Comparison of ENCODE assay signal across 8 cellular contexts in the genomic region with DNA sequence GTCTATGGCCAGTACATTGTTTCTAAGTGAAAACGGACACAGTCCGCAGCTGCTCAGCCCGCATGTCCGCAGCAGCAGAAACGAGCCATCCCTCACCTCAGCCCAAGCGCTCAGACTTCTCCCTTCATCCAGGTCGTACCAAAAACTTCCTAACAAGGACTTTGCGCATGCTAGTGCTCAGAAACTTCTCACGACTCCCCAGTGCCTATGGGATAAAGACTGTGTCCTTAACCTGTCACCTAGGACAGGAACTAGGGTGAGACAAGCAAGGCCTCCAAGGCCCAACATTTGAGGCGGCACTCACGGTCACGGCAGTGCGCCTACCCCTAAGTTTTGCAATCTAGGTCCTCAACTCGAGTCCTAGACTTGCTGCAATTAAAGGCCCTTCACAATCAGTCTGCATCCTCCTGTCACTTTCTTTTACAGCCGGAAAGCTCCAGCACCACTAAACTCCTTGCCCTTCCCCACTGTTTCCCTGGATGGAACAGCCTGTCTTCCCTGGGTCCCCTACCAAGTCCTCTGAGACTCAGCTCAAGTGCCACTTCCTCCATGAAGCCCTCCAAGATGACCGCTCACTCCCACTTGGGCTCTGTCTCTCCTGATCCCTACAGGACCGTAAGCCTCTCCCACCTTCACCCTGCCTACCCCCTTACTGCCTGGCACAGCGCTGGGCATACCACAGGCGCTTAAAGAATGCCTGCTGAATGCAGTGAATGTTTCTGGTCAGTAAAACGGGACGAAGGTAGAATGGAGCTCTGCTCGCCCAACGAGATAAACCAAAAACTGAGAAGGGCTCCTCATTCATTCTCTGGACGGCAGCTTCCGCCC. TPM values are rescaled to one million over a fixed set of nuclear protein-coding genes. Genes with fewer than 3 reads are reported as not detected.
DNase-seq lines count a peak whose midpoint lies in the region; ATAC-seq lines count a peak whose summit lies in the region.

No MANE protein-coding gene starts in this region.

- H3K9me3 ChIP-seq in CD4-positive, CD25-positive, alpha-beta regulatory T cell (ENCODE audit: control insufficient read depth in 2 of 2, low read length in 2 of 2) = no peaks in the 10 kb centered on the region
- no peaks in the 10 kb centered on the region for H3K9me3 ChIP-seq in iPS-18a (ENCODE audit: control insufficient read depth, low read depth, low read length)

- no peaks in the 10 kb centered on the region for H3K36me3 Mint-ChIP-seq in CD4-positive, CD25-positive, alpha-beta regulatory T cell
- H3K36me3 Mint-ChIP-seq in activated T-helper 1 cell treated with anti-CD3 and anti-CD28 coated beads, Interleukin-12 subunit alpha, Interleukin-12 subunit beta, Interleukin-2, Interleukin-4 antibody, amounts not matched to agents 30 ng/mL and 10 ng/mL and 1 ng/mL, durations not matched to agents 14 hours and 24 hours and 36 hours (ENCODE audit: low read depth) = peaks cover 15% of the 10 kb centered on the region
- no peaks in the 10 kb centered on the region for H3K36me3 Mint-ChIP-seq in stimulated activated effector memory CD8-positive, alpha-beta T cell treated with anti-CD3 and anti-CD28 coated beads, Interleukin-12 subunit alpha, Interleukin-12 subunit beta, amount 100 ng/mL, for 72 hours

- ATAC-seq in CD4-positive, CD25-positive, alpha-beta regulatory T cell (ENCODE audit: low read depth in 2 of 2) = no peak
- ATAC-seq in stimulated activated effector memory CD8-positive, alpha-beta T cell treated with anti-CD3 and anti-CD28 coated beads, Interleukin-12 subunit alpha, Interleukin-12 subunit beta, amount 100 ng/mL, for 72 hours = no peak

- peak overlapping the region; percentile 79 for H3K4me3 ChIP-seq in CD4-positive, CD25-positive, alpha-beta regulatory T cell (ENCODE audit: low read depth, low read length)
- H3K4me3 ChIP-seq in iPS-18a (ENCODE audit: low read length) = peak overlapping the region; percentile 81

- peak overlapping the region; percentile 77 for H3K27ac ChIP-seq in CD4-positive, CD25-positive, alpha-beta regulatory T cell (ENCODE audit: insufficient read depth, low read length, poor library complexity, severe bottlenecking)
- no peak overlapping the region for H3K27ac ChIP-seq in iPS-18a (ENCODE audit: low read length)

- H3K4me1 Mint-ChIP-seq in CD4-positive, CD25-positive, alpha-beta regulatory T cell = peaks cover 7 to 42% (median 30%) of the 10 kb centered on the region in 4 donors
- peaks cover 43% of the 10 kb centered on the region for H3K4me1 Mint-ChIP-seq in activated T-helper 1 cell treated with anti-CD3 and anti-CD28 coated beads, Interleukin-12 subunit alpha, Interleukin-12 subunit beta, Interleukin-2, Interleukin-4 antibody, amounts not matched to agents 30 ng/mL and 10 ng/mL and 1 ng/mL, durations not matched to agents 14 hours and 24 hours and 36 hours (ENCODE audit: low read depth)
- peaks cover 43% of the 10 kb centered on the region for H3K4me1 Mint-ChIP-seq in stimulated activated effector memory CD8-positive, alpha-beta T cell treated with anti-CD3 and anti-CD28 coated beads, Interleukin-12 subunit alpha, Interleukin-12 subunit beta, amount 100 ng/mL, for 72 hours

- no peaks in the 10 kb centered on the region for H3K36me3 ChIP-seq in CD4-positive, CD25-positive, alpha-beta regulatory T cell (ENCODE audit: control insufficient read depth, insufficient read depth, low read length)
- H3K36me3 ChIP-seq in iPS-18a (ENCODE audit: control insufficient read depth, low read depth, low read length) = no peaks in the 10 kb centered on the region

- no peaks in the 10 kb centered on the region for H3K9me3 Mint-ChIP-seq in CD4-positive, CD25-positive, alpha-beta regulatory T cell
- no peaks in the 10 kb centered on the region for H3K9me3 Mint-ChIP-seq in activated T-helper 1 cell treated with anti-CD3 and anti-CD28 coated beads, Interleukin-12 subunit alpha, Interleukin-12 subunit beta, Interleukin-2, Interleukin-4 antibody, amounts not matched to agents 30 ng/mL and 10 ng/mL and 1 ng/mL, durations not matched to agents 14 hours and 24 hours and 36 hours
- no peaks in the 10 kb centered on the region for H3K9me3 Mint-ChIP-seq in stimulated activated effector memory CD8-positive, alpha-beta T cell treated with anti-CD3 and anti-CD28 coated beads, Interleukin-12 subunit alpha, Interleukin-12 subunit beta, amount 100 ng/mL, for 72 hours

- DNase-seq in CD4-positive, CD25-positive, alpha-beta regulatory T cell = peak in 1 of 3 donors; percentile 18
- DNase-seq in HS-27A (ENCODE audit: low read depth) (peak; percentile 27), GM19238 (ENCODE audit: insufficient read length, low spot score) (no peak), activated gamma-delta T cell (lab: John Stamatoyannopoulos, UW) (no peak), NCI-H2107 (lab: John Stamatoyannopoulos, UW) (no peak)
- no peak for DNase-seq in activated T-helper 1 cell treated with anti-CD3 and anti-CD28 coated beads, Interleukin-12 subunit alpha, Interleukin-12 subunit beta, Interleukin-2, Interleukin-4 antibody, amounts not matched to agents 30 ng/mL and 10 ng/mL and 1 ng/mL, durations not matched to agents 14 hours and 24 hours and 36 hours (ENCODE audit: low spot score)
- peak in 1 of 2 donors; percentile 55 for DNase-seq in stimulated activated effector memory CD8-positive, alpha-beta T cell treated with anti-CD3 and anti-CD28 coated beads, Interleukin-12 subunit alpha, Interleukin-12 subunit beta, amount 100 ng/mL, for 72 hours (ENCODE audit: low spot score in 2 of 2)

- intact Hi-C loops in activated T-helper 1 cell treated with anti-CD3 and anti-CD28 coated beads, Interleukin-12 subunit alpha, Interleukin-12 subunit beta, Interleukin-2, Interleukin-4 antibody, amounts not matched to agents 30 ng/mL and 10 ng/mL and 1 ng/mL, durations not matched to agents 14 hours and 24 hours and 36 hours (cut with micrococcal nuclease) = loop anchor here (2.0 kb wide), 2 partner anchors 20 to 932 kb away; partner anchors contain the start of gene GLCE

- peak overlapping the region; percentile 43 to 89 (median 78) for H3K27ac Mint-ChIP-seq in CD4-positive, CD25-positive, alpha-beta regulatory T cell
- H3K27ac Mint-ChIP-seq in activated T-helper 1 cell treated with anti-CD3 and anti-CD28 coated beads, Interleukin-12 subunit alpha, Interleukin-12 subunit beta, Interleukin-2, Interleukin-4 antibody, amounts not matched to agents 30 ng/mL and 10 ng/mL and 1 ng/mL, durations not matched to agents 14 hours and 24 hours and 36 hours = peak overlapping the region; percentile 83
- H3K27ac Mint-ChIP-seq in stimulated activated effector memory CD8-positive, alpha-beta T cell treated with anti-CD3 and anti-CD28 coated beads, Interleukin-12 subunit alpha, Interleukin-12 subunit beta, amount 100 ng/mL, for 72 hours = peak overlapping the region; percentile 97

- peak overlapping the region; percentile 89 for H3K9ac ChIP-seq in iPS-18a (ENCODE audit: low read length)

- peaks cover 24% of the 10 kb centered on the region for H3K4me1 ChIP-seq in CD4-positive, CD25-positive, alpha-beta regulatory T cell (ENCODE audit: control insufficient read depth, insufficient read depth, low read length, poor library complexity, severe bottlenecking)
- H3K4me1 ChIP-seq in iPS-18a (ENCODE audit: control insufficient read depth, low read depth, low read length) = peaks cover 13% of the 10 kb centered on the region

- no peaks in the 10 kb centered on the region for H3K27me3 ChIP-seq in CD4-positive, CD25-positive, alpha-beta regulatory T cell (ENCODE audit: control insufficient read depth, insufficient read depth, low read length)
- H3K27me3 ChIP-seq in iPS-18a (ENCODE audit: control insufficient read depth, insufficient read depth, low read length) = peaks cover 6% of the 10 kb centered on the region

- no peaks in the 10 kb centered on the region for H3K27me3 Mint-ChIP-seq in CD4-positive, CD25-positive, alpha-beta regulatory T cell
- H3K27me3 Mint-ChIP-seq in activated T-helper 1 cell treated with anti-CD3 and anti-CD28 coated beads, Interleukin-12 subunit alpha, Interleukin-12 subunit beta, Interleukin-2, Interleukin-4 antibody, amounts not matched to agents 30 ng/mL and 10 ng/mL and 1 ng/mL, durations not matched to agents 14 hours and 24 hours and 36 hours (ENCODE audit: insufficient read depth) = no peaks in the 10 kb centered on the region

- H3K4me3 Mint-ChIP-seq in CD4-positive, CD25-positive, alpha-beta regulatory T cell = peak overlapping the region; percentile 88 to 95 (median 92)
- H3K4me3 Mint-ChIP-seq in activated T-helper 1 cell treated with anti-CD3 and anti-CD28 coated beads, Interleukin-12 subunit alpha, Interleukin-12 subunit beta, Interleukin-2, Interleukin-4 antibody, amounts not matched to agents 30 ng/mL and 10 ng/mL and 1 ng/mL, durations not matched to agents 14 hours and 24 hours and 36 hours = peak overlapping the region; percentile 87
- peak overlapping the region; percentile 96 for H3K4me3 Mint-ChIP-seq in stimulated activated effector memory CD8-positive, alpha-beta T cell treated with anti-CD3 and anti-CD28 coated beads, Interleukin-12 subunit alpha, Interleukin-12 subunit beta, amount 100 ng/mL, for 72 hours

RNA-seq across cellular contexts. Expression of gene CLN6, which starts 1.2 kb away (rescaled TPM):
- total RNA-seq in CD4-positive, CD25-positive, alpha-beta regulatory T cell = 14.2 TPM
- 1 to 10 TPM; 1.4 to 1.9 (median 1.5) TPM for polyA plus RNA-seq in CD4-positive, CD25-positive, alpha-beta regulatory T cell
- total RNA-seq in activated T-helper 1 cell treated with anti-CD3 and anti-CD28 coated beads, Interleukin-12 subunit alpha, Interleukin-12 subunit beta, Interleukin-2, Interleukin-4 antibody, amounts not matched to agents 30 ng/mL and 10 ng/mL and 1 ng/mL, durations not matched to agents 14 hours and 24 hours and 36 hours = 95.3 and 98.3 TPM in 2 replicates

RNA-seq across cellular contexts. Expression of gene CALML4, which starts 23.2 kb away (rescaled TPM):
- 3.2 TPM for total RNA-seq in CD4-positive, CD25-positive, alpha-beta regulatory T cell
- 1 to 10 TPM in 1 of 4 donors, under 1 TPM in 3; 0.17 to 1.4 (median 0.51) TPM for polyA plus RNA-seq in CD4-positive, CD25-positive, alpha-beta regulatory T cell
- total RNA-seq in activated T-helper 1 cell treated with anti-CD3 and anti-CD28 coated beads, Interleukin-12 subunit alpha, Interleukin-12 subunit beta, Interleukin-2, Interleukin-4 antibody, amounts not matched to agents 30 ng/mL and 10 ng/mL and 1 ng/mL, durations not matched to agents 14 hours and 24 hours and 36 hours = 12.1 and 13.1 TPM in 2 replicates

RNA-seq across cellular contexts. Expression of gene FEM1B, which starts 49.2 kb away (rescaled TPM):
- 55.2 TPM for total RNA-seq in CD4-positive, CD25-positive, alpha-beta regulatory T cell
- 10 to 100 TPM; 15.7 to 27.1 (median 16.9) TPM for polyA plus RNA-seq in CD4-positive, CD25-positive, alpha-beta regulatory T cell
- total RNA-seq in activated T-helper 1 cell treated with anti-CD3 and anti-CD28 coated beads, Interleukin-12 subunit alpha, Interleukin-12 subunit beta, Interleukin-2, Interleukin-4 antibody, amounts not matched to agents 30 ng/mL and 10 ng/mL and 1 ng/mL, durations not matched to agents 14 hours and 24 hours and 36 hours = 42.8 and 49.4 TPM in 2 replicates
